In the genomic region with DNA sequence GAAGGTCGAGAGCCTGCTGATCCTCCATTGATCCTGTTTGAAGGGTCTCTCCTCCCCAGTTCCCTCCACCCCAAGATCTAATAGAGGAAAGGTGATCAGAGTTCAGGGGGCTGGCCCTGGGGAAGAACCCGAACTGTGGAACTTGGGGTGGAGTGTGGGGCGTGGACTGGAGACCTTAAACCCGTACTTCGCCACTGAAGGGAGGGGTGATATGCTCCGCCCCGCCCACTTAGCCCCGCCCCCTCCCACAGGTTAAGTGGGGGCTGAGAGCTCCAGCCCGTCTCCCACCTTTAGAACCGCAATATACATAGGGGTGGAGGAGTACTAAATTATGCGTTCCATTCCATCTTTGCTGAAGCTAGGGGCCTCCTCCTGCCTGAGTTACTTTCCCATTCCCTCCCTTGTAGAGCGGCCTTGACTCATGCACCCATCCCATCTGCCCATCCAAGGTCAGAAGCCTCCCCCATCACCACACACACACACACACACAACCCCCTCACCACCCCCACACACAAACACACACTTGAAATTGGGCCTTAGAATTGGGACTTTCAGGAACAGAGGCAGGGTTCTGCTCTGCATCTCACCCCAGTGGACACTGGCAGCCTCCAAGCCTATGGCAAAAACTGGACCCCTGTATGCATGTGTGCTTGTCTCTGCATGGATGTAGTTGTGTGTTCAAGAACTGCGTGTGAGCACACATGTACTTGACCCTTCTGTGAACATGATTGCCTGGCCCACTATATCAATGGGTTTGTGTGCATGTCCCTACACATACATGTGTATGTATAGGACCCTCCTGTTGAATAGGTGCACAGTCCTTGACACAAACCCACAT, we compare ENCODE assay signal across 8 cellular contexts. TPM values are rescaled to one million over a fixed set of nuclear protein-coding genes. Genes with fewer than 3 reads are reported as not detected.
A peak's percentile ranks its signal among the peaks of the same experiment; 100 is the strongest.
DNase-seq lines count a peak whose midpoint lies in the region; ATAC-seq, FAIRE-seq and TF ChIP-seq lines count a peak whose summit lies in the region.

No MANE protein-coding gene starts in this region.

- H3K27me3 Mint-ChIP-seq in natural killer cell treated with Interleukin-12 subunit alpha and Interleukin-12 subunit beta and Interleukin-15 and Interleukin-18, amount 100 ng/mL, for 72 hours: no peaks in the 10 kb centered on the region

- no peak for FAIRE-seq in endothelial cell of umbilical vein (lab: Jason Lieb, UNC)

- H3K9ac ChIP-seq in endothelial cell of umbilical vein (replicated peaks; ENCODE audit: extremely low read depth, insufficient read depth, low read length): no peak overlapping the region

- H3K4me1 Mint-ChIP-seq in natural killer cell treated with Interleukin-12 subunit alpha and Interleukin-12 subunit beta and Interleukin-15 and Interleukin-18, amount 100 ng/mL, for 72 hours (ENCODE audit: low read depth in 2 of 2): peaks cover 7 to 13% of the 10 kb centered on the region in 2 donors

- dilution Hi-C loops in endothelial cell of umbilical vein (cut with MboI; ENCODE audit: extremely low pct_ligation_motif_present, low sequenced_read_pairs): no loop called here

- TF ChIP-seq POLR2A in endothelial cell of umbilical vein (IDR thresholded peaks at IDR 0.05; ENCODE audit: low read depth, low read length): no peak

- H3K79me2 ChIP-seq in endothelial cell of umbilical vein (ENCODE audit: control insufficient read depth, insufficient read depth, low read length): no peaks in the 10 kb centered on the region

- CTCF ChIA-PET in endothelial cell of umbilical vein (lab: Charles Lee): interaction anchor here (0.7 to 5.3 kb wide), 8 partner anchors 13 to 92 kb away, joined by 3 to 54 read pairs (median 4); no protein-coding TSS in a partner anchor

- no peaks in the 10 kb centered on the region for H4K20me1 ChIP-seq in endothelial cell of umbilical vein (replicated peaks; ENCODE audit: control insufficient read depth, extremely low read depth, insufficient read depth, low read length)

- H3K4me3 Mint-ChIP-seq in natural killer cell treated with Interleukin-12 subunit alpha and Interleukin-12 subunit beta and Interleukin-15 and Interleukin-18, amount 100 ng/mL, for 72 hours: peak overlapping the region; percentile 39

- no TSS peak for BruUV-seq in endothelial cell of umbilical vein (replicated peaks; lab: Mats Ljungman, UMichigan)

- H3K36me3 ChIP-seq in endothelial cell of umbilical vein (ENCODE audit: control insufficient read depth in 2 of 2, extremely low read depth in 1 of 2, insufficient read depth in 2 of 2, low read length in 2 of 2): no peaks in the 10 kb centered on the region

- H3K27ac ChIP-seq in endothelial cell of umbilical vein (ENCODE audit: insufficient read depth, low read depth, low read length): no peak overlapping the region

- intact Hi-C loops in endothelial cell of umbilical vein (cut with micrococcal nuclease): no loop called here

- no peaks in the 10 kb centered on the region for H3K9me3 ChIP-seq in endothelial cell of umbilical vein (replicated peaks; ENCODE audit: control insufficient read depth, insufficient read depth, low read length)

- no peaks in the 10 kb centered on the region for H3K9me3 Mint-ChIP-seq in natural killer cell treated with Interleukin-12 subunit alpha and Interleukin-12 subunit beta and Interleukin-15 and Interleukin-18, amount 100 ng/mL, for 72 hours

- H3K4me1 ChIP-seq in endothelial cell of umbilical vein (ENCODE audit: control insufficient read depth, extremely low read depth, insufficient read depth, low read length): peaks cover 12% of the 10 kb centered on the region

- H3K27me3 ChIP-seq in endothelial cell of umbilical vein (ENCODE audit: control insufficient read depth in 2 of 2, insufficient read depth in 2 of 2, low read length in 2 of 2): no peaks in the 10 kb centered on the region

- ATAC-seq in natural killer cell treated with Interleukin-12 subunit alpha and Interleukin-12 subunit beta and Interleukin-15 and Interleukin-18, amount 100 ng/mL, for 72 hours: peak in 1 of 2 donors; percentile 33
- ATAC-seq in GM21390 (IDR thresholded peaks at IDR 0.05; ENCODE audit: unreplicated experiment): no peak

- POLR2A ChIA-PET in endothelial cell of umbilical vein (lab: Charles Lee): interaction anchor here (1.4 kb wide), 1 partner anchor 17 kb away, joined by 3 read pairs; the partner anchor contains the start of genes MRPL43 and TWNK

- H2AFZ ChIP-seq in endothelial cell of umbilical vein (ENCODE audit: low read depth, low read length): peak overlapping the region; percentile 96

- no peaks in the 10 kb centered on the region for H3K9me1 ChIP-seq in endothelial cell of umbilical vein (replicated peaks; ENCODE audit: control insufficient read depth, extremely low read depth, insufficient read depth, low read length)

- in situ Hi-C loops in GM13977 (cut with MboI; ENCODE audit: low pct_unique_long_range_greater_than_20kb, low sequenced_read_pairs, unreplicated experiment): no loop called here

- H3K27ac Mint-ChIP-seq in natural killer cell treated with Interleukin-12 subunit alpha and Interleukin-12 subunit beta and Interleukin-15 and Interleukin-18, amount 100 ng/mL, for 72 hours: no peak overlapping the region

- no peaks in the 10 kb centered on the region for H3K36me3 Mint-ChIP-seq in natural killer cell treated with Interleukin-12 subunit alpha and Interleukin-12 subunit beta and Interleukin-15 and Interleukin-18, amount 100 ng/mL, for 72 hours

- H3K4me2 ChIP-seq in endothelial cell of umbilical vein (ENCODE audit: insufficient read depth, low read length): peak overlapping the region; percentile 76

- TF ChIP-seq CTCF in GM13977 (IDR thresholded peaks at IDR 0.05; ENCODE audit: extremely low read depth, insufficient read depth, missing control alignments): no peak
- no peak for TF ChIP-seq CTCF in endothelial cell of umbilical vein (IDR thresholded peaks at IDR 0.05; ENCODE audit: extremely low read depth in 1 of 2, insufficient read depth in 1 of 2, low read depth in 1 of 2, low read length in 2 of 2)

- H3K4me3 ChIP-seq in endothelial cell of umbilical vein (replicated peaks in 1 of 3; ENCODE audit: insufficient read depth in 1 of 3, low read depth in 1 of 3, low read length in 3 of 3): peak overlapping the region in 2 of 3 experiments; percentile 57 to 62

- DNase-seq in GM13977 (ENCODE audit: low spot score) (peak; percentile 46), T-helper 22 cell (ENCODE audit: low read depth) (peak; percentile 12), endothelial cell of umbilical vein (ENCODE audit: low read depth, low spot score) (no peak), inferior parietal cortex (ENCODE audit: extremely low spot score) (no peak), COLO668 (lab: John Stamatoyannopoulos, UW; ENCODE audit: unreplicated experiment) (no peak), NCI-H510A (lab: John Stamatoyannopoulos, UW) (no peak)
- DNase-seq in natural killer cell treated with Interleukin-12 subunit alpha and Interleukin-12 subunit beta and Interleukin-15 and Interleukin-18, amount 100 ng/mL, for 72 hours (ENCODE audit: low spot score): no peak

RNA-seq across cellular contexts. Expression of gene SEMA4G, which starts 1.0 kb away (rescaled TPM):
- total RNA-seq in endothelial cell of umbilical vein: 6.0 and 6.7 TPM in 2 replicates
- polyA plus RNA-seq in endothelial cell of umbilical vein: 10.4 and 12.7 TPM in 2 replicates
- polyA plus RNA-seq in endothelial cell of umbilical vein (2011; cell fraction: cytosol; rRNA removed): 6.3 and 7.4 TPM in 2 replicates
- polyA plus RNA-seq in endothelial cell of umbilical vein (2011; cell fraction: nucleus; rRNA removed): 14.1 and 17.7 TPM in 2 replicates
- polyA plus RNA-seq in endothelial cell of umbilical vein (2012): 10.0 and 13.9 TPM in 2 replicates
- polyA minus RNA-seq in endothelial cell of umbilical vein: 8.7 and 11.6 TPM in 2 replicates
- polyA minus RNA-seq in endothelial cell of umbilical vein (2011; cell fraction: cytosol; rRNA and poly(A)+ RNA removed): not detected
- 5.8 and 7.4 TPM in 2 replicates for polyA minus RNA-seq in endothelial cell of umbilical vein (2011; cell fraction: nucleus; rRNA and poly(A)+ RNA removed)
- under 1 TPM in 1 of 2 donors, not detected in 1; 0.19 TPM for total RNA-seq in natural killer cell treated with Interleukin-12 subunit alpha and Interleukin-12 subunit beta and Interleukin-15 and Interleukin-18, amount 100 ng/mL, for 72 hours

RNA-seq across cellular contexts. Expression of gene MRPL43, which starts 17.0 kb away (rescaled TPM):
- total RNA-seq in endothelial cell of umbilical vein: 75.0 and 77.3 TPM in 2 replicates
- polyA plus RNA-seq in endothelial cell of umbilical vein: 144 and 204 TPM in 2 replicates
- 101 and 131 TPM in 2 replicates for polyA plus RNA-seq in endothelial cell of umbilical vein (2011; cell fraction: cytosol; rRNA removed)
- polyA plus RNA-seq in endothelial cell of umbilical vein (2011; cell fraction: nucleus; rRNA removed): 63.5 and 73.0 TPM in 2 replicates
- polyA plus RNA-seq in endothelial cell of umbilical vein (2012): 95.6 and 111 TPM in 2 replicates
- polyA minus RNA-seq in endothelial cell of umbilical vein: 35.5 and 39.4 TPM in 2 replicates
- 61.4 TPM for polyA minus RNA-seq in endothelial cell of umbilical vein (2011; cell fraction: cytosol; rRNA and poly(A)+ RNA removed)
- polyA minus RNA-seq in endothelial cell of umbilical vein (2011; cell fraction: nucleus; rRNA and poly(A)+ RNA removed): 12.0 and 28.5 TPM in 2 replicates
- total RNA-seq in natural killer cell treated with Interleukin-12 subunit alpha and Interleukin-12 subunit beta and Interleukin-15 and Interleukin-18, amount 100 ng/mL, for 72 hours: 10 to 100 TPM; 52.3 to 60.7 TPM

RNA-seq across cellular contexts. Expression of gene TWNK, which starts 17.0 kb away (rescaled TPM):
- total RNA-seq in endothelial cell of umbilical vein: 10.9 and 12.3 TPM in 2 replicates
- 4.3 and 5.6 TPM in 2 replicates for polyA plus RNA-seq in endothelial cell of umbilical vein
- 7.0 and 8.7 TPM in 2 replicates for polyA plus RNA-seq in endothelial cell of umbilical vein (2011; cell fraction: cytosol; rRNA removed)
- 8.0 and 9.7 TPM in 2 replicates for polyA plus RNA-seq in endothelial cell of umbilical vein (2011; cell fraction: nucleus; rRNA removed)
- polyA plus RNA-seq in endothelial cell of umbilical vein (2012): 12.8 and 12.9 TPM in 2 replicates
- 11.8 and 13.0 TPM in 2 replicates for polyA minus RNA-seq in endothelial cell of umbilical vein
- 14.4 TPM for polyA minus RNA-seq in endothelial cell of umbilical vein (2011; cell fraction: cytosol; rRNA and poly(A)+ RNA removed)
- 5.4 and 5.8 TPM in 2 replicates for polyA minus RNA-seq in endothelial cell of umbilical vein (2011; cell fraction: nucleus; rRNA and poly(A)+ RNA removed)
- total RNA-seq in natural killer cell treated with Interleukin-12 subunit alpha and Interleukin-12 subunit beta and Interleukin-15 and Interleukin-18, amount 100 ng/mL, for 72 hours: 10 to 100 TPM; 13.6 to 34.2 TPM

RNA-seq across cellular contexts. Expression of gene LZTS2, which starts 29.3 kb away (rescaled TPM):
- 63.7 and 70.8 TPM in 2 replicates for total RNA-seq in endothelial cell of umbilical vein
- polyA plus RNA-seq in endothelial cell of umbilical vein: 79.5 and 93.2 TPM in 2 replicates
- 47.6 and 58.9 TPM in 2 replicates for polyA plus RNA-seq in endothelial cell of umbilical vein (2011; cell fraction: cytosol; rRNA removed)
- polyA plus RNA-seq in endothelial cell of umbilical vein (2011; cell fraction: nucleus; rRNA removed): 72.5 and 108 TPM in 2 replicates
- 36.0 and 47.0 TPM in 2 replicates for polyA plus RNA-seq in endothelial cell of umbilical vein (2012)
- polyA minus RNA-seq in endothelial cell of umbilical vein: 32.0 and 39.4 TPM in 2 replicates
- 16.4 TPM for polyA minus RNA-seq in endothelial cell of umbilical vein (2011; cell fraction: cytosol; rRNA and poly(A)+ RNA removed)
- polyA minus RNA-seq in endothelial cell of umbilical vein (2011; cell fraction: nucleus; rRNA and poly(A)+ RNA removed): 16.7 and 31.8 TPM in 2 replicates
- total RNA-seq in natural killer cell treated with Interleukin-12 subunit alpha and Interleukin-12 subunit beta and Interleukin-15 and Interleukin-18, amount 100 ng/mL, for 72 hours: 1 to 10 TPM; 6.2 to 6.4 TPM

RNA-seq across cellular contexts. Expression of gene SLF2, which starts 57.5 kb away (rescaled TPM):
- 28.0 and 35.5 TPM in 2 replicates for total RNA-seq in endothelial cell of umbilical vein
- polyA plus RNA-seq in endothelial cell of umbilical vein: 6.7 and 7.5 TPM in 2 replicates
- polyA plus RNA-seq in endothelial cell of umbilical vein (2011; cell fraction: cytosol; rRNA removed): 5.0 and 6.1 TPM in 2 replicates
- polyA plus RNA-seq in endothelial cell of umbilical vein (2011; cell fraction: nucleus; rRNA removed): 18.1 and 27.6 TPM in 2 replicates
- polyA plus RNA-seq in endothelial cell of umbilical vein (2012): 13.2 and 14.2 TPM in 2 replicates
- 14.2 and 17.3 TPM in 2 replicates for polyA minus RNA-seq in endothelial cell of umbilical vein
- 10.3 TPM for polyA minus RNA-seq in endothelial cell of umbilical vein (2011; cell fraction: cytosol; rRNA and poly(A)+ RNA removed)
- 41.3 and 42.4 TPM in 2 replicates for polyA minus RNA-seq in endothelial cell of umbilical vein (2011; cell fraction: nucleus; rRNA and poly(A)+ RNA removed)
- 10 to 100 TPM; 27.8 to 44.3 TPM for total RNA-seq in natural killer cell treated with Interleukin-12 subunit alpha and Interleukin-12 subunit beta and Interleukin-15 and Interleukin-18, amount 100 ng/mL, for 72 hours

Comparison
In these comparisons a context has a peak if more than half of its experiments do, and no peak if none do; other contexts are left out.
1. DNase-seq: peak in GM13977 (single experiment) and T-helper 22 cell (single experiment); none in endothelial cell of umbilical vein (single experiment), natural killer cell treated with Interleukin-12 subunit alpha and Interleukin-12 subunit beta and Interleukin-15 and Interleukin-18, amount 100 ng/mL, for 72 hours (single experiment), inferior parietal cortex (single experiment), COLO668 (single experiment) and NCI-H510A (single experiment).